ENCODE assay signal across 18 cellular contexts in the genomic region with DNA sequence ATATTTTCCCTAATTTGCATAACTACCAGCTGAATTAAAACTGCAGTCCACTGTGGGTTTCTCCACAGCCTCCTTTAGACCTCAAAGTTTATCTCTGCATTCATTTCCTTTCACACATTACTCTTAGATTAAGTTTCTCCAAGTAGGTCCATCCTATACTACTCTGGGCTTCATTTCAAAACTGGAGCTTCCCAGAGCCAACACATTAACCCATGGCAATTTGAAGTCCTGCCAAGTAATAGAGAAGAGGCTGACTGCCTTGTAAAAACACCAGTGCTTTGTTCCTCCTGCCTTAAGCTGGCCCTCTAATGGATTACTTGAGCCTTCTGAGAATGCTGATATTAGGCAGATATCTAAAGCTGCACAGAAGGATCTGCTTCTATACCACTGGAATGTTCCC.
DNase-seq lines count a peak whose midpoint lies in the region; ATAC-seq and TF ChIP-seq lines count a peak whose summit lies in the region.
"Had no signal": no experiment of that assay in that cellular context is flagged by ENCODE, and none has a peak within 500 bp of the region (broad histone marks: within the 10 kb centered on the region; RNA-seq: fewer than 3 reads in every experiment).

No MANE protein-coding gene starts in this region.

- ATAC-seq in HG03097 (IDR thresholded peaks at IDR 0.05; ENCODE audit: low FRiP score, unreplicated experiment) = no peak
- ATAC-seq: SK-N-SH treated with all-trans-retinoic acid at 6 μM for 48 hours had no signal

- DNase-seq in M059J (ENCODE audit: low read depth) = peak; percentile 58
- DNase-seq in astrocyte of the cerebellum (ENCODE audit: low read depth) = peak; percentile 86
- peak; percentile 27 for DNase-seq in fibroblast of the aortic adventitia (ENCODE audit: low read depth)
- DNase-seq in NCI-H2081 treated with DMSO at 0.1 percent for 48 hours (lab: John Stamatoyannopoulos, UW) = no peak
- no peak for DNase-seq in GF-D8 (lab: John Stamatoyannopoulos, UW)
- no peak for DNase-seq in NCI-H524 treated with DMSO at 0.1 percent for 48 hours (lab: John Stamatoyannopoulos, UW)
- DNase-seq: BE2C; CD4-positive, alpha-beta T cell; DMS53; Kasumi-1; NCI-H1417; NCI-H187 treated with DMSO at 0.1 percent for 48 hours; NCI-H2171 treated with DMSO at 0.1 percent for 48 hours; NCI-H510A treated with DMSO at 0.1 percent for 48 hours; SHP77 treated with DMSO at 0.1 percent for 48 hours had no signal

- in situ Hi-C loops in astrocyte of the cerebellum (cut with HindIII; ENCODE audit: low sequenced_read_pairs) = no loop called here

- no peak for TF ChIP-seq CTCF in astrocyte of the cerebellum (IDR thresholded peaks at IDR 0.05; ENCODE audit: low read depth, low read length, missing control alignments)
- no peak for TF ChIP-seq CTCF in fibroblast of the aortic adventitia (IDR thresholded peaks at IDR 0.05; ENCODE audit: insufficient read depth, low read length)

- H3K4me3 ChIP-seq in astrocyte of the cerebellum (ENCODE audit: low read depth, low read length) (no peak overlapping the region), fibroblast of the aortic adventitia (ENCODE audit: low read depth, low read length) (no peak overlapping the region)
- H3K4me3 ChIP-seq: HAP-1 had no signal

Comparison
In these comparisons a context has a peak if more than half of its experiments do, and no peak if none do; other contexts are left out.
1. DNase-seq: peak in M059J (single experiment), astrocyte of the cerebellum (single experiment) and fibroblast of the aortic adventitia (single experiment); none in NCI-H2081 treated with DMSO at 0.1 percent for 48 hours (single experiment), GF-D8 (single experiment) and NCI-H524 treated with DMSO at 0.1 percent for 48 hours (single experiment).